ENCODE assay signal across 24 cellular contexts in genomic region chr13:48165063-48165462, GRCh38.
A peak's percentile ranks its signal among the peaks of the same experiment; 100 is the strongest.
DNase-seq lines count a peak whose midpoint lies in the region; ATAC-seq, FAIRE-seq and TF ChIP-seq lines count a peak whose summit lies in the region.
"Had no signal": no experiment of that assay in that cellular context is flagged by ENCODE, and none has a peak within 500 bp of the region (broad histone marks: within the 10 kb centered on the region; RNA-seq: fewer than 3 reads in every experiment).

No MANE protein-coding gene starts in this region.

- H3K4me3 Mint-ChIP-seq in activated CD8-positive, alpha-beta T cell treated with anti-CD3 and anti-CD28 coated beads for 36 hours, result no peak overlapping the region
- H3K4me3 Mint-ChIP-seq: CD4-positive, alpha-beta T cell had no signal

- H3K27me3 ChIP-seq in K562 (ENCODE audit: control insufficient read depth in 2 of 2, insufficient read depth in 2 of 2, low read length in 2 of 2) (no peaks in the 10 kb centered on the region), foreskin keratinocyte (no peaks in the 10 kb centered on the region), thymus (ENCODE audit: control insufficient read depth, insufficient read depth) (no peaks in the 10 kb centered on the region), right lobe of liver (no peaks in the 10 kb centered on the region)
- H3K27me3 ChIP-seq: BLaER1 had no signal

- ATAC-seq in K562 (no peak), foreskin keratinocyte (peak; percentile 12), mucosa of descending colon (no peak), right lobe of liver (no peak)
- ATAC-seq in activated CD8-positive, alpha-beta T cell treated with anti-CD3 and anti-CD28 coated beads for 36 hours, result no peak
- ATAC-seq: HCT116 had no signal

- H3K4me3 ChIP-seq in K562, result no peak overlapping the region
- no peak overlapping the region for H3K4me3 ChIP-seq in thymus (ENCODE audit: low read length)
- H3K4me3 ChIP-seq in mucosa of descending colon, result no peak overlapping the region
- no peak overlapping the region for H3K4me3 ChIP-seq in right lobe of liver
- H3K4me3 ChIP-seq: BLaER1, SK-N-MC had no signal

- TF ChIP-seq CTCF in K562 (IDR thresholded peaks at IDR 0.05 in 2 of 3, conservative IDR thresholded peaks at IDR 0.05 in 1 of 3; ENCODE audit: insufficient read depth in 2 of 3, low read depth in 1 of 3, low read length in 3 of 3), result no peak
- no peak for TF ChIP-seq CTCF in foreskin keratinocyte (conservative IDR thresholded peaks at IDR 0.05)
- no peak for TF ChIP-seq CTCF in activated CD8-positive, alpha-beta T cell treated with anti-CD3 and anti-CD28 coated beads for 36 hours (IDR thresholded peaks at IDR 0.05)
- TF ChIP-seq CTCF in mucosa of descending colon (IDR thresholded peaks at IDR 0.05), result no peak
- TF ChIP-seq CTCF in right lobe of liver (IDR thresholded peaks at IDR 0.05), result no peak

- FAIRE-seq in RCC 7860 (lab: Jason Lieb, UNC) (no peak), K562 (lab: Jason Lieb, UNC) (no peak)
- FAIRE-seq: G401.6 had no signal

- H2AFZ ChIP-seq in K562 (ENCODE audit: low read depth, low read length), result peak overlapping the region; percentile 51; the same call in 1 of the 2 replicates

- H4K20me1 ChIP-seq in K562 (replicated peaks; ENCODE audit: control insufficient read depth, insufficient read depth, low read length), result no peaks in the 10 kb centered on the region
- H4K20me1 ChIP-seq: BLaER1 had no signal

- no peaks in the 10 kb centered on the region for H3K79me2 ChIP-seq in K562 (ENCODE audit: control insufficient read depth, insufficient read depth, low read length)

- no peak for TF ChIP-seq POLR2A in K562 (conservative IDR thresholded peaks at IDR 0.05)
- TF ChIP-seq POLR2A in right lobe of liver (IDR thresholded peaks at IDR 0.05), result no peak

- intact Hi-C loops in K562 (cut with micrococcal nuclease), result no loop called here
- intact Hi-C loops in activated CD8-positive, alpha-beta T cell treated with anti-CD3 and anti-CD28 coated beads for 36 hours (cut with micrococcal nuclease), result no loop called here
- intact Hi-C loops in mucosa of descending colon (cut with DNase I, micrococcal nuclease), result no loop called here
- intact Hi-C loops in right lobe of liver (cut with DNase I), result no loop called here

- no peaks in the 10 kb centered on the region for H3K27me3 Mint-ChIP-seq in activated CD8-positive, alpha-beta T cell treated with anti-CD3 and anti-CD28 coated beads for 36 hours
- H3K27me3 Mint-ChIP-seq: CD4-positive, alpha-beta T cell had no signal

- BruUV-seq in K562 (replicated peaks; lab: Mats Ljungman, UMichigan), result no TSS peak

- CTCF ChIA-PET in K562 (lab: Yijun Ruan, JAX; ENCODE audit: low intra/inter-chr PET ratio), result no interaction called here
- CTCF ChIA-PET in activated CD8-positive, alpha-beta T cell treated with anti-CD3 and anti-CD28 coated beads for 36 hours (lab: Charles Lee), result no interaction called here

- H3K9me3 Mint-ChIP-seq in activated CD8-positive, alpha-beta T cell treated with anti-CD3 and anti-CD28 coated beads for 36 hours, result no peaks in the 10 kb centered on the region
- H3K9me3 Mint-ChIP-seq: CD4-positive, alpha-beta T cell had no signal

- H3K4me1 ChIP-seq in K562 (replicated peaks in 1 of 2; ENCODE audit: control insufficient read depth in 2 of 2, insufficient read depth in 2 of 2, low read length in 2 of 2) (peaks cover 0 to 11% of the 10 kb centered on the region in 2 experiments; a peak in 3 of 5 replicates), foreskin keratinocyte (peaks cover 12% of the 10 kb centered on the region), thymus (ENCODE audit: control insufficient read depth, insufficient read depth, low read length) (no peaks in the 10 kb centered on the region), mucosa of descending colon (ENCODE audit: low read depth) (no peaks in the 10 kb centered on the region), right lobe of liver (no peaks in the 10 kb centered on the region)
- H3K4me1 ChIP-seq: BLaER1 had no signal

- in situ Hi-C loops in K562 (cut with MboI), result no loop called here

- no peak for TF ChIP-seq RAD21 in K562 (CRISPR knock-in tag; conservative IDR thresholded peaks at IDR 0.05 in 1 of 2, IDR thresholded peaks at IDR 0.05 in 1 of 2)

- H3K36me3 ChIP-seq in K562 (ENCODE audit: control insufficient read depth, insufficient read depth, low read length) (no peaks in the 10 kb centered on the region), thymus (ENCODE audit: control insufficient read depth, insufficient read depth) (no peaks in the 10 kb centered on the region), mucosa of descending colon (ENCODE audit: low read depth) (no peaks in the 10 kb centered on the region), right lobe of liver (no peaks in the 10 kb centered on the region)
- H3K36me3 ChIP-seq: BLaER1 had no signal

- H3K9me1 ChIP-seq in K562 (ENCODE audit: control insufficient read depth, insufficient read depth, low read length), result no peaks in the 10 kb centered on the region

- H3K9ac ChIP-seq in K562 (ENCODE audit: insufficient read depth in 1 of 2, low read depth in 2 of 2, low read length in 2 of 2), result no peak overlapping the region
- H3K9ac ChIP-seq: BLaER1 had no signal

- DNase-seq in RCC 7860 (ENCODE audit: low spot score), result peak; percentile 52
- DNase-seq in K562 (ENCODE audit: extremely low read depth in 1 of 4, low spot score in 3 of 4), result no peak
- no peak for DNase-seq in foreskin keratinocyte
- DNase-seq in activated CD8-positive, alpha-beta T cell treated with anti-CD3 and anti-CD28 coated beads for 36 hours, result no peak
- DNase-seq in mucosa of descending colon, result no peak
- no peak for DNase-seq in right lobe of liver
- DNase-seq: CD4-positive, alpha-beta T cell; COR-L47; GOT3; KG1; NCI-H1092 treated with DMSO at 0.1 percent for 48 hours; NCI-H146; NCI-H2029; NCI-H2227 treated with DMSO at 0.1 percent for 48 hours; NCI-H510A treated with DMSO at 0.1 percent for 48 hours; NCI-H748 treated with DMSO at 0.1 percent for 48 hours; RPMI8226; SHP77 treated with DMSO at 0.1 percent for 48 hours had no signal

- H3K4me2 ChIP-seq in K562 (ENCODE audit: insufficient read depth, low read length), result no peak overlapping the region
- H3K4me2 ChIP-seq: BLaER1 had no signal

- H3K27ac ChIP-seq in K562 (ENCODE audit: extremely low read depth, low read depth, low read length) (no peak overlapping the region), foreskin keratinocyte (no peak overlapping the region), thymus (ENCODE audit: low read depth) (peak overlapping the region; percentile 2), right lobe of liver (no peak overlapping the region)
- H3K27ac ChIP-seq: BLaER1, HL-60, SK-N-MC had no signal

- H3K9me3 ChIP-seq in K562 (replicated peaks; ENCODE audit: control insufficient read depth, insufficient read depth, low read depth, low read length) (no peaks in the 10 kb centered on the region), thymus (ENCODE audit: control insufficient read depth) (no peaks in the 10 kb centered on the region), mucosa of descending colon (no peaks in the 10 kb centered on the region), right lobe of liver (no peaks in the 10 kb centered on the region)
- H3K9me3 ChIP-seq: BLaER1 had no signal

- no peak overlapping the region for H3K27ac Mint-ChIP-seq in activated CD8-positive, alpha-beta T cell treated with anti-CD3 and anti-CD28 coated beads for 36 hours
- H3K27ac Mint-ChIP-seq: CD4-positive, alpha-beta T cell had no signal

- POLR2A ChIA-PET in K562 (lab: Yijun Ruan, JAX), result no interaction called here
- POLR2A ChIA-PET in activated CD8-positive, alpha-beta T cell treated with anti-CD3 and anti-CD28 coated beads for 36 hours (lab: Charles Lee), result no interaction called here

- H3K4me1 Mint-ChIP-seq in activated CD8-positive, alpha-beta T cell treated with anti-CD3 and anti-CD28 coated beads for 36 hours (ENCODE audit: low read depth), result peaks cover 15% of the 10 kb centered on the region

- 0% methylated on average over 1 of the region's 1 CpG for WGBS in K562 (ENCODE audit: insufficient coverage, low coverage, missing lambda C conversion rate)
- 94% methylated on average over 1 of the region's 1 CpG for WGBS in thymus
- WGBS in right lobe of liver (ENCODE audit: insufficient coverage, low coverage, low lambda C conversion rate, missing lambda C conversion rate), result no CpG with 5 or more reads among the region's 1 CpG

- H3K36me3 Mint-ChIP-seq in activated CD8-positive, alpha-beta T cell treated with anti-CD3 and anti-CD28 coated beads for 36 hours (ENCODE audit: low read depth), result no peaks in the 10 kb centered on the region

- TF ChIP-seq EP300 in K562 (IDR thresholded peaks at IDR 0.05; ENCODE audit: low read length), result no peak

TF ChIP-seq in K562, 482 proteins besides CTCF, POLR2A, EP300 and RAD21:
- TF ChIP-seq EZH2 (IDR thresholded peaks at IDR 0.05; ENCODE audit: borderline replicate concordance, low read depth, low read length) (no peak), NRF1 (conservative IDR thresholded peaks at IDR 0.05 in 1 of 2, IDR thresholded peaks at IDR 0.05 in 1 of 2) (no peak), ZNF121 (CRISPR knock-in tag; conservative IDR thresholded peaks at IDR 0.05) (no peak), SMARCA4 (IDR thresholded peaks at IDR 0.05) (no peak), NR2C1 (IDR thresholded peaks at IDR 0.05) (no peak), NR2C1 (tag; IDR thresholded peaks at IDR 0.05) (no peak), TAF9B (IDR thresholded peaks at IDR 0.05; ENCODE audit: partially characterized antibody) (no peak), ZNF77 (CRISPR knock-in tag; IDR thresholded peaks at IDR 0.05) (no peak), MECOM (CRISPR knock-in tag; IDR thresholded peaks at IDR 0.05) (no peak), NCOA6 (IDR thresholded peaks at IDR 0.05) (no peak), RB1 (IDR thresholded peaks at IDR 0.05; ENCODE audit: low read depth) (no peak), KDM2B (CRISPR knock-in tag; IDR thresholded peaks at IDR 0.05) (no peak), HDAC3 (IDR thresholded peaks at IDR 0.05; ENCODE audit: borderline replicate concordance, partially characterized antibody) (no peak), EWSR1 (IDR thresholded peaks at IDR 0.05; ENCODE audit: borderline replicate concordance, low read depth, partially characterized antibody) (no peak)
